13 cellular contexts compared by ENCODE assay signal in genomic region chr1:23198373-23198772, GRCh38. TPM values are rescaled to one million over a fixed set of nuclear protein-coding genes. Genes with fewer than 3 reads are reported as not detected.
A peak's percentile ranks its signal among the peaks of the same experiment; 100 is the strongest.
DNase-seq lines count a peak whose midpoint lies in the region; TF ChIP-seq lines count a peak whose summit lies in the region.
"Had no signal": no experiment of that assay in that cellular context is flagged by ENCODE, and none has a peak within 500 bp of the region (broad histone marks: within the 10 kb centered on the region; RNA-seq: fewer than 3 reads in every experiment).

No MANE protein-coding gene starts in this region.

- no peak overlapping the region for H2BK15ac ChIP-seq in mesenchymal stem cell (ENCODE audit: low read depth, poor library complexity, severe bottlenecking)

- POLR2A ChIA-PET in BJ (lab: Charles Lee) = no interaction called here

- no peak overlapping the region for H3K23ac ChIP-seq in mesenchymal stem cell (ENCODE audit: low read length in 2 of 2)

- H3K36me3 ChIP-seq in BJ (ENCODE audit: control insufficient read depth, insufficient read depth, low read length) (no peaks in the 10 kb centered on the region), MG63 (no peaks in the 10 kb centered on the region), mesenchymal stem cell (ENCODE audit: control insufficient read depth in 1 of 2, insufficient read depth in 2 of 2, low read depth in 1 of 2, low read length in 2 of 2) (no peaks in the 10 kb centered on the region), WERI-Rb-1 (no peaks in the 10 kb centered on the region)

- 0% methylated on average over 2 of the region's 4 CpGs for WGBS in mesenchymal stem cell

- H3K27ac ChIP-seq in mesenchymal stem cell (ENCODE audit: low read length, poor library complexity, severe bottlenecking) = peak overlapping the region; percentile 85
- H3K27ac ChIP-seq in caudate nucleus (ENCODE audit: low read depth, low read length) = no peak overlapping the region
- no peak overlapping the region for H3K27ac ChIP-seq in WERI-Rb-1

- H3K14ac ChIP-seq in mesenchymal stem cell (ENCODE audit: low read length in 2 of 2) = no peak overlapping the region

- peak; percentile 76 for DNase-seq in BJ (ENCODE audit: low read depth)
- DNase-seq in MG63 = peak; percentile 61
- DNase-seq in brain pericyte (ENCODE audit: low read depth, low spot score) = peak; percentile 89
- peak; percentile 96 for DNase-seq in mesenchymal stem cell
- no peak for DNase-seq in caudate nucleus (lab: John Stamatoyannopoulos, UW)
- DNase-seq in NK-92 (lab: John Stamatoyannopoulos, UW; ENCODE audit: unreplicated experiment) = no peak
- no peak for DNase-seq in WERI-Rb-1
- DNase-seq in NCI-H1048 (lab: John Stamatoyannopoulos, UW) = no peak
- DNase-seq: activated CD4-positive, alpha-beta T cell treated with anti-CD3 and anti-CD28 coated beads for 48 hours; activated effector memory CD4-positive, alpha-beta T cell treated with anti-CD3 and anti-CD28 coated beads, Interleukin-2, amount 50 U/mL, for 16 hours; naive thymus-derived CD8-positive, alpha-beta T cell; NCI-H510A; stimulated activated naive CD4-positive, alpha-beta T cell treated with Interleukin-2 at 50 U/mL for 16 hours had no signal

- no peaks in the 10 kb centered on the region for H3K27me3 ChIP-seq in BJ (ENCODE audit: control insufficient read depth, insufficient read depth, low read length)
- H3K27me3 ChIP-seq in MG63 = no peaks in the 10 kb centered on the region
- H3K27me3 ChIP-seq in mesenchymal stem cell (ENCODE audit: control insufficient read depth in 1 of 2, insufficient read depth in 1 of 2, low read length in 2 of 2) = peaks cover 0 to 8% of the 10 kb centered on the region in 2 experiments
- H3K27me3 ChIP-seq in WERI-Rb-1 (ENCODE audit: insufficient read depth, low read depth, severe bottlenecking) = no peaks in the 10 kb centered on the region

- H2AFZ ChIP-seq in mesenchymal stem cell (ENCODE audit: low read depth, low read length) = no peak overlapping the region

- H3K4ac ChIP-seq in mesenchymal stem cell (ENCODE audit: low read depth in 1 of 2, low read length in 2 of 2) = no peak overlapping the region

- no peaks in the 10 kb centered on the region for H3K79me1 ChIP-seq in mesenchymal stem cell (replicated peaks; ENCODE audit: low read length, poor library complexity, severe bottlenecking)

- H2BK120ac ChIP-seq in mesenchymal stem cell (ENCODE audit: low read depth, low read length) = no peak overlapping the region

- H3K9me3 ChIP-seq in MG63 (peaks cover 2% of the 10 kb centered on the region; the same call in 1 of the 2 replicates), mesenchymal stem cell (ENCODE audit: control insufficient read depth, low read length) (no peaks in the 10 kb centered on the region), WERI-Rb-1 (ENCODE audit: severe bottlenecking) (no peaks in the 10 kb centered on the region)

- H3K4me3 ChIP-seq in BJ (ENCODE audit: low read depth, low read length) (no peak overlapping the region), MG63 (no peak overlapping the region), mesenchymal stem cell (ENCODE audit: insufficient read depth in 1 of 2, low read depth in 1 of 2, low read length in 2 of 2) (no peak overlapping the region), WERI-Rb-1 (ENCODE audit: low read depth, low read length) (no peak overlapping the region)

- H2BK12ac ChIP-seq in mesenchymal stem cell (ENCODE audit: low read length in 2 of 2) = no peak overlapping the region

- H4K91ac ChIP-seq in mesenchymal stem cell (ENCODE audit: low read length) = no peak overlapping the region

- peak overlapping the region; percentile 12 for H3K9ac ChIP-seq in mesenchymal stem cell (ENCODE audit: low read length)

- H2BK5ac ChIP-seq in mesenchymal stem cell (ENCODE audit: low read depth, low read length, poor library complexity, severe bottlenecking) = no peak overlapping the region

- H4K8ac ChIP-seq in mesenchymal stem cell (ENCODE audit: low read length) = no peak overlapping the region

- peaks cover 24% of the 10 kb centered on the region for H3K4me1 ChIP-seq in mesenchymal stem cell (ENCODE audit: control insufficient read depth, insufficient read depth, low read depth, low read length)

- CTCF ChIA-PET in BJ (lab: Yijun Ruan, JAX) = interaction anchor here (0.6 to 4.6 kb wide), 5 partner anchors 14 to 253 kb away, joined by 3 to 37 read pairs (median 3); no protein-coding TSS in a partner anchor

- H3K4me2 ChIP-seq in mesenchymal stem cell (ENCODE audit: low read length, poor library complexity, severe bottlenecking) = no peak overlapping the region

- H2AK5ac ChIP-seq in mesenchymal stem cell (ENCODE audit: low read length, severe bottlenecking) = no peak overlapping the region

- no peak overlapping the region for H3K18ac ChIP-seq in mesenchymal stem cell (ENCODE audit: low read depth in 1 of 2, low read length in 2 of 2)

- peak; percentile 4; the same call in 1 of the 2 replicates for TF ChIP-seq CTCF in BJ (IDR thresholded peaks at IDR 0.05; ENCODE audit: insufficient read depth, low read depth, low read length)
- no peak for TF ChIP-seq CTCF in WERI-Rb-1 (IDR thresholded peaks at IDR 0.05; ENCODE audit: low read depth, low read length)

RNA-seq across cellular contexts. Expression of gene HTR1D, which starts 18.9 kb away (rescaled TPM):
- polyA plus RNA-seq in BJ (2011; rRNA removed) = 0.06 and 0.07 TPM in 2 replicates
- 0.10 and 0.14 TPM in 2 replicates for polyA minus RNA-seq in BJ (2011; rRNA and poly(A)+ RNA removed)
- 0.20 TPM in 1 of 2 replicates, not detected in the other for total RNA-seq in MG63 (2014; rRNA removed; shearing (Covaris generic); ENCODE audit: low replicate concordance)
- polyA plus RNA-seq in mesenchymal stem cell (2013, experiment 1 of 2) = 0.17 TPM
- 0.16 TPM for polyA plus RNA-seq in mesenchymal stem cell (2013, experiment 2 of 2)
- total RNA-seq: naive thymus-derived CD8-positive, alpha-beta T cell had no signal
- polyA plus RNA-seq: naive thymus-derived CD8-positive, alpha-beta T cell had no signal

RNA-seq across cellular contexts. Expression of gene LUZP1, which starts 29.7 kb away (rescaled TPM):
- 22.0 and 24.5 TPM in 2 replicates for polyA plus RNA-seq in BJ (2011; rRNA removed)
- 26.9 and 35.1 TPM in 2 replicates for polyA minus RNA-seq in BJ (2011; rRNA and poly(A)+ RNA removed)
- total RNA-seq in MG63 (2014; rRNA removed; shearing (Covaris generic); ENCODE audit: low replicate concordance) = 17.1 and 18.2 TPM in 2 replicates
- polyA plus RNA-seq in mesenchymal stem cell (2013, experiment 1 of 2) = 39.1 TPM
- polyA plus RNA-seq in mesenchymal stem cell (2013, experiment 2 of 2) = 38.8 TPM

Comparison
In these comparisons a context has a peak if more than half of its experiments do, and no peak if none do; other contexts are left out.
1. DNase-seq: peak in BJ (single experiment), MG63 (single experiment), brain pericyte (single experiment) and mesenchymal stem cell (single experiment); none in caudate nucleus (0 of 61), NK-92 (single experiment), WERI-Rb-1 (single experiment) and NCI-H1048 (single experiment).